In genomic region chr4:48300004-48300403, GRCh38 we compare ENCODE assay signal across 18 cellular contexts. TPM values are rescaled to one million over a fixed set of nuclear protein-coding genes. Genes with fewer than 3 reads are reported as not detected.
DNase-seq lines count a peak whose midpoint lies in the region; ATAC-seq and TF ChIP-seq lines count a peak whose summit lies in the region.
"Had no signal": no experiment of that assay in that cellular context is flagged by ENCODE, and none has a peak within 500 bp of the region (broad histone marks: within the 10 kb centered on the region; RNA-seq: fewer than 3 reads in every experiment).

No MANE protein-coding gene starts in this region.

- H4K20me1 ChIP-seq in osteoblast (ENCODE audit: insufficient read depth, low read length): no peaks in the 10 kb centered on the region

- H3K9me3 ChIP-seq in osteoblast (ENCODE audit: low read depth, low read length) (no peaks in the 10 kb centered on the region), WERI-Rb-1 (ENCODE audit: severe bottlenecking) (no peaks in the 10 kb centered on the region)
- H3K9me3 ChIP-seq: A549, MG63, SJSA1 had no signal

- H3K79me2 ChIP-seq in osteoblast (ENCODE audit: insufficient read depth, low read length): no peaks in the 10 kb centered on the region

- no peaks in the 10 kb centered on the region for H3K36me3 ChIP-seq in BJ (ENCODE audit: control insufficient read depth, insufficient read depth, low read length)
- H3K36me3 ChIP-seq in osteoblast (ENCODE audit: insufficient read depth, low read length): no peaks in the 10 kb centered on the region
- H3K36me3 ChIP-seq in WERI-Rb-1: no peaks in the 10 kb centered on the region
- H3K36me3 ChIP-seq: MG63, SJSA1 had no signal

- DNase-seq in BJ (ENCODE audit: low read depth): peak; percentile 42
- peak; percentile 45 for DNase-seq in M059J (ENCODE audit: low read depth)
- peak; percentile 73 for DNase-seq in dedifferentiated amniotic fluid mesenchymal stem cell (ENCODE audit: extremely low spot score)
- no peak for DNase-seq in osteoblast (ENCODE audit: insufficient read length, low spot score, missing footprints)
- DNase-seq in WERI-Rb-1: no peak
- DNase-seq in lower leg skin (ENCODE audit: low spot score in 2 of 2): no peak
- DNase-seq: CD4-positive, alpha-beta T cell; DMS53; KG1; MG63; NCI-H1092; NCI-H2081 treated with DMSO at 0.1 percent for 48 hours; NCI-H524 had no signal

- no peak for TF ChIP-seq POLR2A in lower leg skin (IDR thresholded peaks at IDR 0.05)

- H3K4me1 ChIP-seq in osteoblast (ENCODE audit: insufficient read depth, low read length): peaks cover 23% of the 10 kb centered on the region
- H3K4me1 ChIP-seq: A549, SJSA1 had no signal

- CTCF ChIA-PET in BJ (lab: Yijun Ruan, JAX): interaction anchor here (1.6 kb wide), 1 partner anchor 9 kb away, joined by 6 read pairs; no protein-coding TSS in a partner anchor

- H3K4me3 ChIP-seq in BJ (ENCODE audit: low read depth, low read length) (no peak overlapping the region), osteoblast (ENCODE audit: insufficient read depth, low read length) (no peak overlapping the region), WERI-Rb-1 (ENCODE audit: low read depth, low read length) (no peak overlapping the region), lower leg skin (ENCODE audit: low read depth, poor library complexity, severe bottlenecking) (no peak overlapping the region)
- H3K4me3 ChIP-seq: A549, GM23338, MG63, SJSA1 had no signal

- H3K27me3 ChIP-seq in BJ (ENCODE audit: control insufficient read depth, insufficient read depth, low read length) (no peaks in the 10 kb centered on the region), osteoblast (ENCODE audit: insufficient read depth, low read length) (no peaks in the 10 kb centered on the region), WERI-Rb-1 (ENCODE audit: insufficient read depth, low read depth, severe bottlenecking) (no peaks in the 10 kb centered on the region)
- H3K27me3 ChIP-seq: MG63, SJSA1 had no signal

- intact Hi-C loops in lower leg skin (cut with DNase I; ENCODE audit: low total_unique reads): no loop called here

- ATAC-seq in HG02759 (IDR thresholded peaks at IDR 0.05; ENCODE audit: unreplicated experiment) (no peak), GM18907 (IDR thresholded peaks at IDR 0.05; ENCODE audit: unreplicated experiment) (no peak)
- ATAC-seq: A549, GM23338 had no signal

- H2AFZ ChIP-seq in osteoblast (ENCODE audit: low read length): no peak overlapping the region
- H2AFZ ChIP-seq: GM23338 had no signal

- no peak overlapping the region for H3K27ac ChIP-seq in osteoblast (ENCODE audit: low read depth, low read length)
- no peak overlapping the region for H3K27ac ChIP-seq in WERI-Rb-1
- H3K27ac ChIP-seq: A549, SJSA1 had no signal

- H3K4me2 ChIP-seq in osteoblast (ENCODE audit: insufficient read depth, low read length): peak overlapping the region; percentile 3
- H3K4me2 ChIP-seq: A549, GM23338 had no signal

- POLR2A ChIA-PET in BJ (lab: Charles Lee): no interaction called here

- WGBS in lower leg skin, 2 donors: 73 to 79% methylated on average over 2 of the region's 2 CpGs

- TF ChIP-seq CTCF in BJ (IDR thresholded peaks at IDR 0.05; ENCODE audit: insufficient read depth, low read depth, low read length) (no peak), osteoblast (IDR thresholded peaks at IDR 0.05; ENCODE audit: extremely low read depth, low read depth, low read length) (no peak), WERI-Rb-1 (IDR thresholded peaks at IDR 0.05; ENCODE audit: low read depth, low read length) (no peak), lower leg skin (IDR thresholded peaks at IDR 0.05) (no peak)

RNA-seq across cellular contexts. Expression of gene TEC, which starts 30.4 kb away (rescaled TPM):
- polyA plus RNA-seq in BJ (2011; rRNA removed): 0.20 and 0.28 TPM in 2 replicates
- polyA minus RNA-seq in BJ (2011; rRNA and poly(A)+ RNA removed): 0.15 and 0.33 TPM in 2 replicates
- 0.12 and 0.81 TPM in 2 replicates for total RNA-seq in M059J (2014; rRNA removed; shearing (Covaris generic))
- 1.5 and 1.8 TPM in 2 replicates for total RNA-seq in osteoblast
- 10 to 100 TPM in 2 of 4 donors, 1 to 10 TPM in 2; 6.8 to 10.5 (median 8.8) TPM for total RNA-seq in lower leg skin

RNA-seq across cellular contexts. Expression of gene SLAIN2, which starts 41.3 kb away (rescaled TPM):
- polyA plus RNA-seq in BJ (2011; rRNA removed): 25.5 and 40.5 TPM in 2 replicates
- 24.3 and 27.5 TPM in 2 replicates for polyA minus RNA-seq in BJ (2011; rRNA and poly(A)+ RNA removed)
- total RNA-seq in M059J (2014; rRNA removed; shearing (Covaris generic)): 82.8 and 109 TPM in 2 replicates
- total RNA-seq in osteoblast: 64.1 and 77.2 TPM in 2 replicates
- 100 to 1,000 TPM in 1 of 4 donors, 10 to 100 TPM in 3; 75.4 to 201 (median 88.6) TPM for total RNA-seq in lower leg skin

Comparison
In these comparisons a context has a peak if more than half of its experiments do, and no peak if none do; other contexts are left out.
1. DNase-seq: peak in BJ (single experiment), M059J (single experiment) and dedifferentiated amniotic fluid mesenchymal stem cell (single experiment); none in osteoblast (single experiment), WERI-Rb-1 (single experiment) and lower leg skin (0 of 2).